In the genomic region with DNA sequence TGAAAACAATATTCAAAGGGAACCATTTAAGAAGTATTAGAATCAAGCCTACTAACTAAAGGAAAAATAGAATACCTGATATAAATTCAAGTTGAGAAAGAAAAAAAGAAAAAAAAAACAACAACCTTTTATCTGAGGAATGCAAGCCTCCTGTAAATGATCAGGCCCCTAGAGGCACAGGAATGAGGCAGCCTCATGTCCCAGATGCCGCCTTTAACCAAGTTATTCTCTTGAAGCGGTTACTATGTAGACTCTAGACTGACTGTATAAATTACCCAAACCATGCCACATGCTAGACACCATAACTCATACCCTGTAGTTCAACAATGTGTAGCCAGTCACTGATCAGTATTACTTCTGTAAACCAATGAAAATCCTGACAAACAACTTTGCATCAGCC, we compare ENCODE assay signal across 1 cellular context.
TF ChIP-seq lines count a peak whose summit lies in the region.

No MANE protein-coding gene starts in this region.

TF ChIP-seq in WTC11, 78 proteins besides CTCF, POLR2A, EP300 and RAD21 (continued from another document):
- TF ChIP-seq ZNF317 (CRISPR knock-in tag; IDR thresholded peaks at IDR 0.05; ENCODE audit: borderline replicate concordance, low read depth) (no peak), NFATC4 (CRISPR knock-in tag; IDR thresholded peaks at IDR 0.05) (no peak), PRRX2 (CRISPR knock-in tag; IDR thresholded peaks at IDR 0.05) (no peak), ZNF416 (CRISPR knock-in tag; IDR thresholded peaks at IDR 0.05) (no peak), NR1H2 (CRISPR knock-in tag; IDR thresholded peaks at IDR 0.05) (no peak), GTF2I (CRISPR knock-in tag; conservative IDR thresholded peaks at IDR 0.05) (no peak)
